ENCODE assay signal across 8 cellular contexts in genomic region chr1:156601122-156601830, GRCh38. TPM values are rescaled to one million over a fixed set of nuclear protein-coding genes. Genes with fewer than 3 reads are reported as not detected.
DNase-seq lines count a peak whose midpoint lies in the region; TF ChIP-seq lines count a peak whose summit lies in the region.

Gene GPATCH4 (minus strand): TSS chr1:156601479.

- H3K4me3 ChIP-seq in OCI-LY3 (ENCODE audit: low read length) = peak within 1 kb of the TSS; percentile 80
- H3K4me3 ChIP-seq in epithelial cell of esophagus (ENCODE audit: low read length) = peak within 1 kb of the TSS; percentile 95
- peak within 1 kb of the TSS; percentile 62 for H3K4me3 ChIP-seq in mononuclear cell (ENCODE audit: low read length)

- H3K4me1 ChIP-seq in OCI-LY3 (ENCODE audit: low read length) = peaks cover 24% of the 10 kb centered on the region
- H3K4me1 ChIP-seq in mononuclear cell (ENCODE audit: insufficient read depth, low read length) = peaks cover 24% of the 10 kb centered on the region

- TF ChIP-seq CTCF in 22Rv1 (IDR thresholded peaks at IDR 0.05) = no peak
- TF ChIP-seq CTCF in OCI-LY3 (IDR thresholded peaks at IDR 0.05; ENCODE audit: low read depth, low read length) = no peak
- TF ChIP-seq CTCF in epithelial cell of esophagus (IDR thresholded peaks at IDR 0.05; ENCODE audit: insufficient read depth, low read depth, low read length, missing control alignments) = no peak

- peak within 1 kb of the TSS; percentile 86 for H3K27ac ChIP-seq in 22Rv1
- H3K27ac ChIP-seq in OCI-LY3 (ENCODE audit: low read length) = peak within 1 kb of the TSS; percentile 60

- H3K27me3 ChIP-seq in OCI-LY3 (ENCODE audit: low read depth, low read length) = no peaks in the 10 kb centered on the region
- no peaks in the 10 kb centered on the region for H3K27me3 ChIP-seq in mononuclear cell (ENCODE audit: insufficient read depth, low read length)

- DNase-seq in HuH-7 (ENCODE audit: low spot score) (peak; percentile 73), activated T-cell treated with anti-CD3 and anti-CD28 coated beads for 1 hour (ENCODE audit: low read depth) (peak; percentile 59), epithelial cell of esophagus (ENCODE audit: low read depth) (peak; percentile 85)
- peak; percentile 65 to 71 for DNase-seq in stimulated activated CD8-positive, alpha-beta memory T cell treated with anti-CD3 and anti-CD28 coated beads, Interleukin-2, amount 100 ng/mL, for 48 hours (ENCODE audit: low read depth in 2 of 2)

- no peaks in the 10 kb centered on the region for H3K9me3 ChIP-seq in OCI-LY3 (ENCODE audit: insufficient read depth, low read length)
- no peaks in the 10 kb centered on the region for H3K9me3 ChIP-seq in mononuclear cell (ENCODE audit: low read depth, low read length)

- peak; percentile 74 for TF ChIP-seq POLR2A in GM18526 (IDR thresholded peaks at IDR 0.05; ENCODE audit: extremely low read depth, insufficient read length)

- H3K4me2 ChIP-seq in OCI-LY3 (ENCODE audit: low read length) = peak within 1 kb of the TSS; percentile 72

- peak within 1 kb of the TSS; percentile 89 for H2AFZ ChIP-seq in OCI-LY3 (ENCODE audit: low read depth, low read length)

- peaks cover 43% of the 10 kb centered on the region for H3K79me2 ChIP-seq in OCI-LY3 (ENCODE audit: low read length)

- peaks cover 28% of the 10 kb centered on the region for H3K36me3 ChIP-seq in OCI-LY3 (replicated peaks; ENCODE audit: low read depth, low read length)

- peak within 1 kb of the TSS; percentile 83 for H3K9ac ChIP-seq in OCI-LY3 (ENCODE audit: low read length)

- no peaks in the 10 kb centered on the region for H4K20me1 ChIP-seq in OCI-LY3 (ENCODE audit: insufficient read depth, low read length)

RNA-seq across cellular contexts. Expression of gene GPATCH4, which starts in this region (rescaled TPM):
- 15.0 TPM for total RNA-seq in mononuclear cell

Comparison
In these comparisons a context has a peak if more than half of its experiments do, and no peak if none do; other contexts are left out.
1. Peak in every context shown above with its lines: DNase-seq, H3K4me3 ChIP-seq and H3K27ac ChIP-seq.